12 cellular contexts compared by ENCODE assay signal in genomic region chr4:139886798-139887197, GRCh38.
A peak's percentile ranks its signal among the peaks of the same experiment; 100 is the strongest.
DNase-seq lines count a peak whose midpoint lies in the region; ATAC-seq, FAIRE-seq and TF ChIP-seq lines count a peak whose summit lies in the region.
"Had no signal": no experiment of that assay in that cellular context is flagged by ENCODE, and none has a peak within 500 bp of the region (broad histone marks: within the 10 kb centered on the region; RNA-seq: fewer than 3 reads in every experiment).

No MANE protein-coding gene starts in this region.

- 1% methylated on average over 8 of the region's 8 CpGs for WGBS in K562 (ENCODE audit: insufficient coverage, low coverage, missing lambda C conversion rate)
- WGBS in stomach, 5 donors, result 33 to 50% (median 40%) methylated on average over 8 of the region's 8 CpGs

- H3K9me3 ChIP-seq in K562 (replicated peaks; ENCODE audit: control insufficient read depth, insufficient read depth, low read depth, low read length), result no peaks in the 10 kb centered on the region
- no peaks in the 10 kb centered on the region for H3K9me3 ChIP-seq in stomach

- TF ChIP-seq CTCF in K562 (IDR thresholded peaks at IDR 0.05 in 2 of 3, conservative IDR thresholded peaks at IDR 0.05 in 1 of 3; ENCODE audit: insufficient read depth in 2 of 3, low read depth in 1 of 3, low read length in 3 of 3) (no peak), stomach (IDR thresholded peaks at IDR 0.05) (no peak)
- TF ChIP-seq CTCF in activated CD8-positive, alpha-beta T cell treated with anti-CD3 and anti-CD28 coated beads for 36 hours (IDR thresholded peaks at IDR 0.05), result no peak

- POLR2A ChIA-PET in K562 (lab: Yijun Ruan, JAX), result no interaction called here
- POLR2A ChIA-PET in activated CD8-positive, alpha-beta T cell treated with anti-CD3 and anti-CD28 coated beads for 36 hours (lab: Charles Lee), result no interaction called here

- TF ChIP-seq RAD21 in K562 (CRISPR knock-in tag; conservative IDR thresholded peaks at IDR 0.05 in 1 of 2, IDR thresholded peaks at IDR 0.05 in 1 of 2), result no peak

- peaks cover 6% of the 10 kb centered on the region for H3K27me3 Mint-ChIP-seq in IgD-negative memory B cell
- peaks cover 52% of the 10 kb centered on the region for H3K27me3 Mint-ChIP-seq in stimulated activated memory B cell treated with anti-CD40 and anti-IgM and Interleukin-4, amounts not matched to agents 10 μg/mL and 1 μg/mL and 100 μg/mL, for 72 hours
- no peaks in the 10 kb centered on the region for H3K27me3 Mint-ChIP-seq in activated CD8-positive, alpha-beta T cell treated with anti-CD3 and anti-CD28 coated beads for 36 hours

- ATAC-seq in K562 (no peak), left lobe of liver (peak; percentile 30), HG03442 (IDR thresholded peaks at IDR 0.05; ENCODE audit: unreplicated experiment) (no peak)
- ATAC-seq in stimulated activated memory B cell treated with anti-CD40 and anti-IgM and Interleukin-4, amounts not matched to agents 10 μg/mL and 1 μg/mL and 100 μg/mL, for 72 hours, result no peak
- no peak for ATAC-seq in activated CD8-positive, alpha-beta T cell treated with anti-CD3 and anti-CD28 coated beads for 36 hours
- ATAC-seq: stimulated activated effector memory CD8-positive, alpha-beta T cell treated with anti-CD3 and anti-CD28 coated beads, Interleukin-12 subunit alpha, Interleukin-12 subunit beta, amount 100 ng/mL, for 72 hours had no signal

- H3K27me3 ChIP-seq in K562 (ENCODE audit: control insufficient read depth in 2 of 2, insufficient read depth in 2 of 2, low read length in 2 of 2) (peaks cover 12 to 14% of the 10 kb centered on the region in 2 experiments), stomach (no peaks in the 10 kb centered on the region)

- H3K27ac ChIP-seq in K562 (ENCODE audit: extremely low read depth, low read depth, low read length) (no peak overlapping the region), stomach (peak overlapping the region in 2 of 5 donors; percentile 21 to 22)

- intact Hi-C loops in K562 (cut with micrococcal nuclease), result no loop called here
- intact Hi-C loops in stomach (cut with DNase I; ENCODE audit: low total_unique reads), result no loop called here
- intact Hi-C loops in activated CD8-positive, alpha-beta T cell treated with anti-CD3 and anti-CD28 coated beads for 36 hours (cut with micrococcal nuclease), result no loop called here

- H3K79me2 ChIP-seq in K562 (ENCODE audit: control insufficient read depth, insufficient read depth, low read length), result no peaks in the 10 kb centered on the region

- H3K4me1 ChIP-seq in K562 (replicated peaks in 1 of 2; ENCODE audit: control insufficient read depth in 2 of 2, insufficient read depth in 2 of 2, low read length in 2 of 2) (no peaks in the 10 kb centered on the region), stomach (peaks cover 0 to 31% (median 18%) of the 10 kb centered on the region in 4 donors)

- H3K36me3 ChIP-seq in K562 (ENCODE audit: control insufficient read depth, insufficient read depth, low read length) (no peaks in the 10 kb centered on the region), stomach (peaks cover 0 to 19% (median 10%) of the 10 kb centered on the region in 4 donors)

- H3K27ac Mint-ChIP-seq in IgD-negative memory B cell, result no peak overlapping the region
- no peak overlapping the region for H3K27ac Mint-ChIP-seq in stimulated activated memory B cell treated with anti-CD40 and anti-IgM and Interleukin-4, amounts not matched to agents 10 μg/mL and 1 μg/mL and 100 μg/mL, for 72 hours
- H3K27ac Mint-ChIP-seq in activated CD8-positive, alpha-beta T cell treated with anti-CD3 and anti-CD28 coated beads for 36 hours, result no peak overlapping the region
- H3K27ac Mint-ChIP-seq: activated T-helper 1 cell treated with anti-CD3 and anti-CD28 coated beads, Interleukin-12 subunit alpha, Interleukin-12 subunit beta, Interleukin-2, Interleukin-4 antibody, amounts not matched to agents 30 ng/mL and 10 ng/mL and 1 ng/mL, durations not matched to agents 14 hours and 24 hours and 36 hours; stimulated activated effector memory CD8-positive, alpha-beta T cell treated with anti-CD3 and anti-CD28 coated beads, Interleukin-12 subunit alpha, Interleukin-12 subunit beta, amount 100 ng/mL, for 72 hours had no signal

- peaks cover 2 to 15% (median 9%) of the 10 kb centered on the region in 3 donors for H3K4me1 Mint-ChIP-seq in IgD-negative memory B cell
- H3K4me1 Mint-ChIP-seq in stimulated activated memory B cell treated with anti-CD40 and anti-IgM and Interleukin-4, amounts not matched to agents 10 μg/mL and 1 μg/mL and 100 μg/mL, for 72 hours, result no peaks in the 10 kb centered on the region
- H3K4me1 Mint-ChIP-seq in activated CD8-positive, alpha-beta T cell treated with anti-CD3 and anti-CD28 coated beads for 36 hours (ENCODE audit: low read depth), result no peaks in the 10 kb centered on the region

- H4K20me1 ChIP-seq in K562 (replicated peaks; ENCODE audit: control insufficient read depth, insufficient read depth, low read length), result no peaks in the 10 kb centered on the region

- CTCF ChIA-PET in K562 (lab: Yijun Ruan, JAX; ENCODE audit: low intra/inter-chr PET ratio), result no interaction called here
- CTCF ChIA-PET in activated CD8-positive, alpha-beta T cell treated with anti-CD3 and anti-CD28 coated beads for 36 hours (lab: Charles Lee), result no interaction called here

- in situ Hi-C loops in K562 (cut with MboI), result no loop called here

- H3K4me3 Mint-ChIP-seq in IgD-negative memory B cell, result peak overlapping the region; percentile 6 to 55 (median 26)
- no peak overlapping the region for H3K4me3 Mint-ChIP-seq in stimulated activated memory B cell treated with anti-CD40 and anti-IgM and Interleukin-4, amounts not matched to agents 10 μg/mL and 1 μg/mL and 100 μg/mL, for 72 hours
- H3K4me3 Mint-ChIP-seq in activated CD8-positive, alpha-beta T cell treated with anti-CD3 and anti-CD28 coated beads for 36 hours, result no peak overlapping the region
- H3K4me3 Mint-ChIP-seq: activated T-helper 1 cell treated with anti-CD3 and anti-CD28 coated beads, Interleukin-12 subunit alpha, Interleukin-12 subunit beta, Interleukin-2, Interleukin-4 antibody, amounts not matched to agents 30 ng/mL and 10 ng/mL and 1 ng/mL, durations not matched to agents 14 hours and 24 hours and 36 hours; stimulated activated effector memory CD8-positive, alpha-beta T cell treated with anti-CD3 and anti-CD28 coated beads, Interleukin-12 subunit alpha, Interleukin-12 subunit beta, amount 100 ng/mL, for 72 hours had no signal

- no peak overlapping the region for H2AFZ ChIP-seq in K562 (ENCODE audit: low read depth, low read length)

- no peaks in the 10 kb centered on the region for H3K36me3 Mint-ChIP-seq in IgD-negative memory B cell
- no peaks in the 10 kb centered on the region for H3K36me3 Mint-ChIP-seq in stimulated activated memory B cell treated with anti-CD40 and anti-IgM and Interleukin-4, amounts not matched to agents 10 μg/mL and 1 μg/mL and 100 μg/mL, for 72 hours
- H3K36me3 Mint-ChIP-seq in activated CD8-positive, alpha-beta T cell treated with anti-CD3 and anti-CD28 coated beads for 36 hours (ENCODE audit: low read depth), result peaks cover 1% of the 10 kb centered on the region
- H3K36me3 Mint-ChIP-seq: stimulated activated effector memory CD8-positive, alpha-beta T cell treated with anti-CD3 and anti-CD28 coated beads, Interleukin-12 subunit alpha, Interleukin-12 subunit beta, amount 100 ng/mL, for 72 hours had no signal

- TF ChIP-seq EP300 in K562 (IDR thresholded peaks at IDR 0.05; ENCODE audit: low read length) (no peak), stomach (IDR thresholded peaks at IDR 0.05) (no peak)

- H3K4me3 ChIP-seq in K562 (no peak overlapping the region), stomach (peak overlapping the region in 3 of 4 donors; percentile 6 to 18 (median 14))

- no peak overlapping the region for H3K4me2 ChIP-seq in K562 (ENCODE audit: insufficient read depth, low read length)

- no peak overlapping the region for H3K9ac ChIP-seq in K562 (ENCODE audit: insufficient read depth in 1 of 2, low read depth in 2 of 2, low read length in 2 of 2)

- no TSS peak for BruUV-seq in K562 (replicated peaks; lab: Mats Ljungman, UMichigan)

- no peaks in the 10 kb centered on the region for H3K9me1 ChIP-seq in K562 (ENCODE audit: control insufficient read depth, insufficient read depth, low read length)

- DNase-seq in K562 (ENCODE audit: extremely low read depth in 1 of 4, low spot score in 3 of 4) (no peak), left lobe of liver (ENCODE audit: low spot score) (no peak), stomach (no peak), nucleus accumbens (lab: John Stamatoyannopoulos, UW) (no peak)
- DNase-seq in activated CD8-positive, alpha-beta T cell treated with anti-CD3 and anti-CD28 coated beads for 36 hours, result no peak
- DNase-seq: activated CD4-positive, alpha-beta T cell treated with anti-CD3 and anti-CD28 coated beads for 4 hours; NCI-H524 had no signal

- H3K9me3 Mint-ChIP-seq in IgD-negative memory B cell, result peaks cover 0 to 9% (median 6%) of the 10 kb centered on the region in 3 donors
- H3K9me3 Mint-ChIP-seq in stimulated activated memory B cell treated with anti-CD40 and anti-IgM and Interleukin-4, amounts not matched to agents 10 μg/mL and 1 μg/mL and 100 μg/mL, for 72 hours, result peaks cover 8% of the 10 kb centered on the region
- H3K9me3 Mint-ChIP-seq in activated CD8-positive, alpha-beta T cell treated with anti-CD3 and anti-CD28 coated beads for 36 hours, result no peaks in the 10 kb centered on the region

- FAIRE-seq in K562 (lab: Jason Lieb, UNC), result no peak

- TF ChIP-seq POLR2A in K562 (conservative IDR thresholded peaks at IDR 0.05), result no peak
- no peak for TF ChIP-seq POLR2A in stomach (IDR thresholded peaks at IDR 0.05)

TF ChIP-seq in K562, 482 proteins besides CTCF, POLR2A, EP300 and RAD21:
- no peak for TF ChIP-seq TFE3 (CRISPR knock-in tag; IDR thresholded peaks at IDR 0.05)
- peak; percentile 92 for TF ChIP-seq CBX8 (IDR thresholded peaks at IDR 0.05; ENCODE audit: borderline replicate concordance, extremely low read depth, low read depth, low read length, poor library complexity, severe bottlenecking)

Comparison
In these comparisons a context has a peak if more than half of its experiments do, and no peak if none do; other contexts are left out.
1. H3K4me3 Mint-ChIP-seq: peak in IgD-negative memory B cell (4 of 4); none in stimulated activated memory B cell treated with anti-CD40 and anti-IgM and Interleukin-4, amounts not matched to agents 10 μg/mL and 1 μg/mL and 100 μg/mL, for 72 hours (single experiment) and activated CD8-positive, alpha-beta T cell treated with anti-CD3 and anti-CD28 coated beads for 36 hours (single experiment).